In genomic region chr15:31437686-31438085, GRCh38 we compare ENCODE assay signal across 12 cellular contexts.
DNase-seq lines count a peak whose midpoint lies in the region; ATAC-seq and TF ChIP-seq lines count a peak whose summit lies in the region.
"Had no signal": no experiment of that assay in that cellular context is flagged by ENCODE, and none has a peak within 500 bp of the region (broad histone marks: within the 10 kb centered on the region; RNA-seq: fewer than 3 reads in every experiment).

No MANE protein-coding gene starts in this region.

- peaks cover 80% of the 10 kb centered on the region for H3K4me1 Mint-ChIP-seq in T-helper 2 cell treated with Interferon-gamma antibody and Interleukin-4, amounts not matched to agents 5 μg/mL and 100 μg/mL, for 36 hours (ENCODE audit: low read depth)
- H3K4me1 Mint-ChIP-seq in dendritic cell treated with granulocyte-macrophage colony-stimulating factor and Interleukin-4, amounts not matched to agents 40 ng/mL and 50 ng/mL, for 4 days (ENCODE audit: low read depth): peaks cover 93% of the 10 kb centered on the region

- no peaks in the 10 kb centered on the region for H3K9me3 ChIP-seq in tibial artery
- no peaks in the 10 kb centered on the region for H3K9me3 ChIP-seq in aorta (ENCODE audit: control insufficient read depth, low read length)
- H3K9me3 ChIP-seq: MG63, suprapubic skin had no signal

- TF ChIP-seq CTCF in tibial artery (IDR thresholded peaks at IDR 0.05): no peak

- no peaks in the 10 kb centered on the region for H3K36me3 Mint-ChIP-seq in T-helper 2 cell treated with Interferon-gamma antibody and Interleukin-4, amounts not matched to agents 5 μg/mL and 100 μg/mL, for 36 hours (ENCODE audit: low read depth)
- H3K36me3 Mint-ChIP-seq in dendritic cell treated with granulocyte-macrophage colony-stimulating factor and Interleukin-4, amounts not matched to agents 40 ng/mL and 50 ng/mL, for 4 days (ENCODE audit: low read depth): no peaks in the 10 kb centered on the region

- DNase-seq in activated CD4-positive, CD25-positive, alpha-beta regulatory T cell treated with anti-CD3 and anti-CD28 coated beads, Interleukin-2, amount 50 U/mL, for 72 hours: no peak
- DNase-seq in T-helper 2 cell treated with Interferon-gamma antibody and Interleukin-4, amounts not matched to agents 5 μg/mL and 100 μg/mL, for 36 hours (ENCODE audit: low spot score): peak; percentile 79
- DNase-seq in stimulated activated naive CD8-positive, alpha-beta T cell treated with anti-CD3 and anti-CD28 coated beads, Interleukin-15, Interleukin-2, amounts not matched to agents 100 U/mL and 50 U/mL, for 24 hours: peak; percentile 82
- DNase-seq in NCI-H446 treated with DMSO at 0.1 percent for 48 hours (lab: John Stamatoyannopoulos, UW) (no peak), tibial artery (no peak), aorta (no peak)
- DNase-seq: MG63, posterior cingulate gyrus had no signal

- peaks cover 0 to 43% (median 27%) of the 10 kb centered on the region in 4 donors for H3K4me1 ChIP-seq in tibial artery
- H3K4me1 ChIP-seq in aorta (ENCODE audit: control insufficient read depth in 1 of 2, insufficient read depth in 2 of 2, low read length in 2 of 2): no peaks in the 10 kb centered on the region

- H3K4me3 ChIP-seq in tibial artery (no peak overlapping the region), aorta (ENCODE audit: low read length in 2 of 2) (no peak overlapping the region)
- H3K4me3 ChIP-seq: MG63, suprapubic skin had no signal

- H3K27me3 Mint-ChIP-seq in T-helper 2 cell treated with Interferon-gamma antibody and Interleukin-4, amounts not matched to agents 5 μg/mL and 100 μg/mL, for 36 hours (ENCODE audit: low read depth): no peaks in the 10 kb centered on the region
- H3K27me3 Mint-ChIP-seq in dendritic cell treated with granulocyte-macrophage colony-stimulating factor and Interleukin-4, amounts not matched to agents 40 ng/mL and 50 ng/mL, for 4 days: no peaks in the 10 kb centered on the region

- H3K27ac Mint-ChIP-seq in T-helper 2 cell treated with Interferon-gamma antibody and Interleukin-4, amounts not matched to agents 5 μg/mL and 100 μg/mL, for 36 hours: peak overlapping the region; percentile 96
- H3K27ac Mint-ChIP-seq in dendritic cell treated with granulocyte-macrophage colony-stimulating factor and Interleukin-4, amounts not matched to agents 40 ng/mL and 50 ng/mL, for 4 days: peak overlapping the region; percentile 27

- H3K4me3 Mint-ChIP-seq in T-helper 2 cell treated with Interferon-gamma antibody and Interleukin-4, amounts not matched to agents 5 μg/mL and 100 μg/mL, for 36 hours: peak overlapping the region; percentile 84
- H3K4me3 Mint-ChIP-seq in dendritic cell treated with granulocyte-macrophage colony-stimulating factor and Interleukin-4, amounts not matched to agents 40 ng/mL and 50 ng/mL, for 4 days: no peak overlapping the region

- H3K9me3 Mint-ChIP-seq in T-helper 2 cell treated with Interferon-gamma antibody and Interleukin-4, amounts not matched to agents 5 μg/mL and 100 μg/mL, for 36 hours: no peaks in the 10 kb centered on the region
- no peaks in the 10 kb centered on the region for H3K9me3 Mint-ChIP-seq in dendritic cell treated with granulocyte-macrophage colony-stimulating factor and Interleukin-4, amounts not matched to agents 40 ng/mL and 50 ng/mL, for 4 days

- H3K27ac ChIP-seq in tibial artery (no peak overlapping the region), aorta (ENCODE audit: low read depth in 1 of 2, low read length in 2 of 2) (no peak overlapping the region)
- H3K27ac ChIP-seq: suprapubic skin had no signal

- 87 to 92% methylated on average over 6 of the region's 6 CpGs for WGBS in aorta, 2 donors

- H3K27me3 ChIP-seq in tibial artery (no peaks in the 10 kb centered on the region), aorta (ENCODE audit: control insufficient read depth in 1 of 2, insufficient read depth in 2 of 2, low read length in 1 of 2) (no peaks in the 10 kb centered on the region)
- H3K27me3 ChIP-seq: MG63, suprapubic skin had no signal

- peak; percentile 5 to 7 for ATAC-seq in activated CD4-positive, CD25-positive, alpha-beta regulatory T cell treated with anti-CD3 and anti-CD28 coated beads, Interleukin-2, amount 50 U/mL, for 24 hours
- peak; percentile 53 for ATAC-seq in stimulated activated naive CD8-positive, alpha-beta T cell treated with anti-CD3 and anti-CD28 coated beads, Interleukin-15, Interleukin-2, amounts not matched to agents 100 U/mL and 50 U/mL, for 24 hours
- no peak for ATAC-seq in aorta (ENCODE audit: low FRiP score)
- ATAC-seq: Panc1 had no signal

- H3K36me3 ChIP-seq in tibial artery (no peaks in the 10 kb centered on the region), aorta (ENCODE audit: control insufficient read depth in 1 of 2, insufficient read depth in 2 of 2, low read length in 1 of 2) (no peaks in the 10 kb centered on the region)
- H3K36me3 ChIP-seq: MG63, suprapubic skin had no signal

- intact Hi-C loops in dendritic cell treated with granulocyte-macrophage colony-stimulating factor and Interleukin-4, amounts not matched to agents 40 ng/mL and 50 ng/mL, for 4 days (cut with micrococcal nuclease): loop anchor here (5.0 kb wide), 3 partner anchors 40 to 220 kb away; no protein-coding TSS in a partner anchor
- intact Hi-C loops in tibial artery (cut with DNase I; ENCODE audit: low total_unique reads) (loop anchor here (5.0 to 10.0 kb wide), 4 partner anchors 50 to 235 kb away; no protein-coding TSS in a partner anchor), aorta (cut with DNase I) (loop anchor here in 1 of 2 donors (5.0 to 10.0 kb wide), 3 partner anchors 50 to 235 kb away; partner anchors contain the start of gene KLF13)

Comparison
In these comparisons a context has a peak if more than half of its experiments do, and no peak if none do; other contexts are left out.
1. DNase-seq: peak in T-helper 2 cell treated with Interferon-gamma antibody and Interleukin-4, amounts not matched to agents 5 μg/mL and 100 μg/mL, for 36 hours (single experiment) and stimulated activated naive CD8-positive, alpha-beta T cell treated with anti-CD3 and anti-CD28 coated beads, Interleukin-15, Interleukin-2, amounts not matched to agents 100 U/mL and 50 U/mL, for 24 hours (single experiment); none in activated CD4-positive, CD25-positive, alpha-beta regulatory T cell treated with anti-CD3 and anti-CD28 coated beads, Interleukin-2, amount 50 U/mL, for 72 hours (single experiment), NCI-H446 treated with DMSO at 0.1 percent for 48 hours (single experiment), tibial artery (0 of 2) and aorta (0 of 2).